ENCODE assay signal across 8 cellular contexts in the genomic region with DNA sequence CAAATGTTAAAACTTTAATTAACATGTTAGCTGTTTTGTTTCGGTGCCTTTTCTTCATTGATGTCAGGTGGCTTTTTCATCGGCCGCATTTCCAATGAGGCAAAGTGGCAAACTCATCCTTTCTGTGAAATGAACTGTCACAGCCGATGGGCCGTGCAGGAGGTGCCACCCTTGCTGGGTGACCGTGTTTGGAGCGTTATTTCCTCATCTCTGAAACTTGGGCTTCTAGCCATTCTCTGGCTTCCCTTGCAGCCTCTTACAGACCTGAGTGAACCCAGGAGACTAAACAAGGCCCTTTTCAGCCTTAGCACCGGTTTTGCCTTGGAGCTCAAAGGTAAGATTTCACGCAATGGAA. TPM values are rescaled to one million over a fixed set of nuclear protein-coding genes. Genes with fewer than 3 reads are reported as not detected.
DNase-seq lines count a peak whose midpoint lies in the region; ATAC-seq and TF ChIP-seq lines count a peak whose summit lies in the region.

No MANE protein-coding gene starts in this region.

- H3K79me2 ChIP-seq in Loucy (ENCODE audit: insufficient read depth, low read length) = no peaks in the 10 kb centered on the region

- H3K4me1 ChIP-seq in Loucy (ENCODE audit: insufficient read depth, low read length, poor library complexity, severe bottlenecking) = peaks cover 4% of the 10 kb centered on the region

- H3K4me3 ChIP-seq in Loucy (ENCODE audit: low read length, poor library complexity, severe bottlenecking) = peak overlapping the region; percentile 14
- peak overlapping the region; percentile 25 for H3K4me3 ChIP-seq in epithelial cell of proximal tubule (ENCODE audit: low read depth, low read length)

- peak overlapping the region; percentile 25 for H3K4me3 Mint-ChIP-seq in nephron progenitor cell
- peak overlapping the region in 1 of 2 donors; percentile 57 for H3K4me3 Mint-ChIP-seq in stimulated activated naive CD8-positive, alpha-beta T cell treated with anti-CD3 and anti-CD28 coated beads, Interleukin-15, amount 100 ng/mL, for 72 hours

- DNase-seq in epithelial cell of proximal tubule (ENCODE audit: low read depth) (no peak), nephron progenitor cell (no peak), NAMALWA (ENCODE audit: low spot score) (no peak), NCI-H345 (lab: John Stamatoyannopoulos, UW) (no peak)
- DNase-seq in stimulated activated naive CD8-positive, alpha-beta T cell treated with anti-CD3 and anti-CD28 coated beads, Interleukin-15, amount 100 ng/mL, for 72 hours = no peak

- H4K20me1 ChIP-seq in Loucy (ENCODE audit: insufficient read depth, low read length, poor library complexity, severe bottlenecking) = no peaks in the 10 kb centered on the region

- H3K27ac ChIP-seq in C4-2B = peak overlapping the region; percentile 8; the same call in 1 of the 2 replicates

- no peaks in the 10 kb centered on the region for H3K36me3 ChIP-seq in Loucy (ENCODE audit: insufficient read depth, low read length)

- peaks cover 19% of the 10 kb centered on the region for H3K4me1 Mint-ChIP-seq in nephron progenitor cell
- peaks cover 8% of the 10 kb centered on the region for H3K4me1 Mint-ChIP-seq in stimulated activated naive CD8-positive, alpha-beta T cell treated with anti-CD3 and anti-CD28 coated beads, Interleukin-15, amount 100 ng/mL, for 72 hours

- H3K27ac Mint-ChIP-seq in nephron progenitor cell = no peak overlapping the region
- H3K27ac Mint-ChIP-seq in stimulated activated naive CD8-positive, alpha-beta T cell treated with anti-CD3 and anti-CD28 coated beads, Interleukin-15, amount 100 ng/mL, for 72 hours = peak overlapping the region in 1 of 2 donors; percentile 82

- no peaks in the 10 kb centered on the region for H3K36me3 Mint-ChIP-seq in nephron progenitor cell (ENCODE audit: low read depth)

- H3F3A ChIP-seq in Loucy (ENCODE audit: low read depth) = no peaks in the 10 kb centered on the region

- H3K9me3 Mint-ChIP-seq in nephron progenitor cell = no peaks in the 10 kb centered on the region
- H3K9me3 Mint-ChIP-seq in stimulated activated naive CD8-positive, alpha-beta T cell treated with anti-CD3 and anti-CD28 coated beads, Interleukin-15, amount 100 ng/mL, for 72 hours = no peaks in the 10 kb centered on the region

- peak overlapping the region; percentile 55 for H3K4me2 ChIP-seq in Loucy (ENCODE audit: low read depth, low read length, poor library complexity, severe bottlenecking)

- peak overlapping the region; percentile 79 for H2AFZ ChIP-seq in Loucy (ENCODE audit: low read length)

- ATAC-seq in stimulated activated naive CD8-positive, alpha-beta T cell treated with anti-CD3 and anti-CD28 coated beads, Interleukin-15, amount 100 ng/mL, for 72 hours = no peak
- no peak for ATAC-seq in HG03175 (IDR thresholded peaks at IDR 0.05; ENCODE audit: unreplicated experiment)

- no peak overlapping the region for H3K9ac ChIP-seq in Loucy (ENCODE audit: low read depth, low read length, poor library complexity, severe bottlenecking)

- H3K9me2 ChIP-seq in Loucy (replicated peaks; ENCODE audit: low read depth, low read length) = no peaks in the 10 kb centered on the region

- no peaks in the 10 kb centered on the region for H3K9me3 ChIP-seq in Loucy (ENCODE audit: insufficient read depth, low read depth, low read length)

- no peak for TF ChIP-seq CTCF in C4-2B (conservative IDR thresholded peaks at IDR 0.05)
- no peak for TF ChIP-seq CTCF in Loucy (conservative IDR thresholded peaks at IDR 0.05; ENCODE audit: low read length)
- no peak for TF ChIP-seq CTCF in epithelial cell of proximal tubule (conservative IDR thresholded peaks at IDR 0.05; ENCODE audit: low read depth, low read length)
- TF ChIP-seq CTCF in nephron progenitor cell (IDR thresholded peaks at IDR 0.05) = no peak

- no peaks in the 10 kb centered on the region for H3K27me3 ChIP-seq in Loucy (ENCODE audit: insufficient read depth, low read length, poor library complexity, severe bottlenecking)

- H3K27me3 Mint-ChIP-seq in nephron progenitor cell (ENCODE audit: low read depth, poor library complexity) = peaks cover 7% of the 10 kb centered on the region
- H3K27me3 Mint-ChIP-seq in stimulated activated naive CD8-positive, alpha-beta T cell treated with anti-CD3 and anti-CD28 coated beads, Interleukin-15, amount 100 ng/mL, for 72 hours = peaks cover 14% of the 10 kb centered on the region

RNA-seq across cellular contexts. Expression of a gene that starts 42.2 kb away (rescaled TPM):
- total RNA-seq in epithelial cell of proximal tubule = not detected in 2 replicates

RNA-seq across cellular contexts. Expression of a gene that starts 55.2 kb away (rescaled TPM):
- 14.0 and 22.1 TPM in 2 replicates for total RNA-seq in epithelial cell of proximal tubule
